Comparison of ENCODE assay signal across 1 cellular context in the genomic region with DNA sequence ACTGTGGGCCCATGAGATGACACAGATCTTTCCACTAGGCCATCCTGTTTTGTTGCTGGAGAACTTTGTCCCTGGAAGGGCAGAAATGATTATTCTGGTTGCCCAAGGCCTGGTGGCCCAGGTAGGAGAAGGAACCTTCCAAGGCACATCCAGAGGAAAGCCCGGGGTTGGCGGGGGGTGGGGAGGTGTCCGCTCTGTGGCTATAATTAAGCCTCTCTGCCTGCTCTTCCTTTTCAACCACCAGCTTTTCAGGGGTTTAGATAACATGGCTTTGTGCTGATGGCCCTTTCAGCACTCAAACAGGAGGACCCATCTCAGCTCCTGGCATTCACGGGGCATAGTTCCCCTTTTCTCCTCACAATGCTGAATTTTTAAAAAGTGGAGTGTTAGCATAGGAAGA.
TF ChIP-seq lines count a peak whose summit lies in the region.

No MANE protein-coding gene starts in this region.

TF ChIP-seq in HepG2, 621 proteins besides CTCF, POLR2A, EP300 and RAD21:
- TF ChIP-seq, protein P1, sequence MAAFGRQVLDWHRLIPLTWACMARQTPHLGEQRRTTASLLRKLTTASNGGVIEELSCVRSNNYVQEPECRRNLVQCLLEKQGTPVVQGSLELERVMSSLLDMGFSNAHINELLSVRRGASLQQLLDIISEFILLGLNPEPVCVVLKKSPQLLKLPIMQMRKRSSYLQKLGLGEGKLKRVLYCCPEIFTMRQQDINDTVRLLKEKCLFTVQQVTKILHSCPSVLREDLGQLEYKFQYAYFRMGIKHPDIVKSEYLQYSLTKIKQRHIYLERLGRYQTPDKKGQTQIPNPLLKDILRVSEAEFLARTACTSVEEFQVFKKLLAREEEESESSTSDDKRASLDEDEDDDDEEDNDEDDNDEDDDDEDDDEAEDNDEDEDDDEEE (CRISPR knock-in tag; IDR thresholded peaks at IDR 0.05): no peak
- TF ChIP-seq SATB2 (CRISPR knock-in tag; IDR thresholded peaks at IDR 0.05) (no peak), ZNF230 (CRISPR knock-in tag; IDR thresholded peaks at IDR 0.05) (0 out of 2 replicates have a peak, but pooled peaks have one; percentile 57)
